Comparison of ENCODE assay signal across 8 cellular contexts in genomic region chr12:89544730-89545184, GRCh38. TPM values are rescaled to one million over a fixed set of nuclear protein-coding genes. Genes with fewer than 3 reads are reported as not detected.
DNase-seq lines count a peak whose midpoint lies in the region; ATAC-seq and TF ChIP-seq lines count a peak whose summit lies in the region.

No MANE protein-coding gene starts in this region.

- H3K27ac Mint-ChIP-seq in stimulated activated naive CD8-positive, alpha-beta T cell treated with anti-CD3 and anti-CD28 coated beads, Interleukin-15, amount 100 ng/mL, for 72 hours: no peak overlapping the region

- ATAC-seq in GM19463 (IDR thresholded peaks at IDR 0.05; ENCODE audit: unreplicated experiment) (peak; percentile 31), psoas muscle (peak; percentile 83 to 92 (median 88)), HG02884 (IDR thresholded peaks at IDR 0.05; ENCODE audit: unreplicated experiment) (no peak), HG03378 (IDR thresholded peaks at IDR 0.05; ENCODE audit: unreplicated experiment) (no peak)
- no peak for ATAC-seq in stimulated activated naive CD8-positive, alpha-beta T cell treated with anti-CD3 and anti-CD28 coated beads, Interleukin-15, amount 100 ng/mL, for 72 hours

- H3K4me3 Mint-ChIP-seq in stimulated activated naive CD8-positive, alpha-beta T cell treated with anti-CD3 and anti-CD28 coated beads, Interleukin-15, amount 100 ng/mL, for 72 hours: no peak overlapping the region

- WGBS in psoas muscle, 3 donors: 5 to 13% (median 7%) methylated on average over 5 of the region's 5 CpGs

- H3K27me3 Mint-ChIP-seq in stimulated activated naive CD8-positive, alpha-beta T cell treated with anti-CD3 and anti-CD28 coated beads, Interleukin-15, amount 100 ng/mL, for 72 hours: no peaks in the 10 kb centered on the region

- no peak for TF ChIP-seq CTCF in fibroblast of lung (conservative IDR thresholded peaks at IDR 0.05 in 1 of 2, IDR thresholded peaks at IDR 0.05 in 1 of 2; ENCODE audit: low read depth in 1 of 2, low read length in 2 of 2)
- no peak for TF ChIP-seq CTCF in psoas muscle (IDR thresholded peaks at IDR 0.05)

- DNase-seq in NCI-H524 (lab: John Stamatoyannopoulos, UW): peak; percentile 95 to 98
- peak; percentile 28 to 50 for DNase-seq in fibroblast of lung (ENCODE audit: low read depth in 2 of 2)
- peak; percentile 37 to 75 for DNase-seq in psoas muscle
- DNase-seq in T1000 (lab: John Stamatoyannopoulos, UW): no peak
- no peak for DNase-seq in stimulated activated naive CD8-positive, alpha-beta T cell treated with anti-CD3 and anti-CD28 coated beads, Interleukin-15, amount 100 ng/mL, for 72 hours

- H3K4me1 ChIP-seq in fibroblast of lung (ENCODE audit: control insufficient read depth, extremely low read depth, insufficient read depth, low read length) (no peaks in the 10 kb centered on the region), psoas muscle (peaks cover 6% of the 10 kb centered on the region)

- no peak overlapping the region for H3K9ac ChIP-seq in fibroblast of lung (ENCODE audit: insufficient read depth, low read length)

- H3K4me3 ChIP-seq in fibroblast of lung (replicated peaks in 1 of 4; ENCODE audit: control extremely low read depth in 1 of 4, insufficient read depth in 1 of 4, low read depth in 3 of 4, low read length in 4 of 4): no peak overlapping the region
- no peak overlapping the region for H3K4me3 ChIP-seq in psoas muscle

- no peaks in the 10 kb centered on the region for H3K36me3 ChIP-seq in fibroblast of lung (ENCODE audit: control insufficient read depth, insufficient read depth, low read length)
- H3K36me3 ChIP-seq in psoas muscle (ENCODE audit: insufficient read depth in 1 of 2, low read depth in 1 of 2): peaks cover 0 to 2% of the 10 kb centered on the region in 2 donors

- H3K4me1 Mint-ChIP-seq in stimulated activated naive CD8-positive, alpha-beta T cell treated with anti-CD3 and anti-CD28 coated beads, Interleukin-15, amount 100 ng/mL, for 72 hours: peaks cover 14% of the 10 kb centered on the region

- no peak overlapping the region for H3K4me2 ChIP-seq in fibroblast of lung (ENCODE audit: extremely low read depth, insufficient read depth, low read length)

- H3K27me3 ChIP-seq in fibroblast of lung (ENCODE audit: control insufficient read depth, insufficient read depth, low read length) (no peaks in the 10 kb centered on the region), psoas muscle (ENCODE audit: insufficient read depth in 3 of 3, low read length in 2 of 3) (no peaks in the 10 kb centered on the region)

- H3K9me3 Mint-ChIP-seq in stimulated activated naive CD8-positive, alpha-beta T cell treated with anti-CD3 and anti-CD28 coated beads, Interleukin-15, amount 100 ng/mL, for 72 hours: no peaks in the 10 kb centered on the region

- H2AFZ ChIP-seq in fibroblast of lung (ENCODE audit: low read length): no peak overlapping the region

- intact Hi-C loops in psoas muscle (cut with DNase I): loop anchor here (5.0 to 10.0 kb wide), 6 partner anchors 163 to 1400 kb away; partner anchors contain the start of gene ATP2B1 (in 1 of the 2)

- H3K27ac ChIP-seq in fibroblast of lung (ENCODE audit: insufficient read depth, low read length) (no peak overlapping the region), psoas muscle (peak overlapping the region; percentile 79)

- H3K79me2 ChIP-seq in fibroblast of lung (ENCODE audit: control insufficient read depth, insufficient read depth, low read length): no peaks in the 10 kb centered on the region

- no peaks in the 10 kb centered on the region for H3K9me3 ChIP-seq in fibroblast of lung (ENCODE audit: control insufficient read depth, insufficient read depth, low read depth, low read length)
- H3K9me3 ChIP-seq in psoas muscle: no peaks in the 10 kb centered on the region

- no peaks in the 10 kb centered on the region for H4K20me1 ChIP-seq in fibroblast of lung (ENCODE audit: control insufficient read depth, extremely low read depth, insufficient read depth, low read length)

RNA-seq across cellular contexts. Expression of gene POC1B, which starts 18.9 kb away (rescaled TPM):
- total RNA-seq in fibroblast of lung (16.7 and 18.0 TPM in 2 replicates), psoas muscle (1 to 10 TPM; 4.9 to 8.1 (median 5.7) TPM)
- polyA plus RNA-seq in fibroblast of lung (9.7 and 10.2 TPM in 2 replicates), psoas muscle (1 to 10 TPM; 2.9 to 7.3 (median 3.1) TPM)
- 5.3 and 6.0 TPM in 2 replicates for polyA plus RNA-seq in fibroblast of lung (2012)
- polyA minus RNA-seq in fibroblast of lung (ENCODE audit: low replicate concordance): 1.3 and 13.4 TPM in 2 replicates

RNA-seq across cellular contexts. Expression of gene GALNT4, which starts 20.2 kb away (rescaled TPM):
- total RNA-seq in fibroblast of lung (10.8 and 16.0 TPM in 2 replicates), psoas muscle (1 to 10 TPM; 1.2 to 1.6 (median 1.3) TPM)
- polyA plus RNA-seq in fibroblast of lung (7.0 and 9.1 TPM in 2 replicates), psoas muscle (1 to 10 TPM in 1 of 3 donors, under 1 TPM in 2; 0.42 to 1.2 (median 0.82) TPM)
- polyA plus RNA-seq in fibroblast of lung (2012): 5.1 and 6.9 TPM in 2 replicates
- 1.3 TPM in 2 replicates for polyA minus RNA-seq in fibroblast of lung (ENCODE audit: low replicate concordance)

Comparison
In these comparisons a context has a peak if more than half of its experiments do, and no peak if none do; other contexts are left out.
1. ATAC-seq: peak in GM19463 (single experiment) and psoas muscle (4 of 4); none in HG02884 (single experiment), stimulated activated naive CD8-positive, alpha-beta T cell treated with anti-CD3 and anti-CD28 coated beads, Interleukin-15, amount 100 ng/mL, for 72 hours (single experiment) and HG03378 (single experiment).
2. DNase-seq: peak in NCI-H524 (2 of 2), fibroblast of lung (2 of 2) and psoas muscle (2 of 2); none in T1000 (single experiment) and stimulated activated naive CD8-positive, alpha-beta T cell treated with anti-CD3 and anti-CD28 coated beads, Interleukin-15, amount 100 ng/mL, for 72 hours (0 of 2).